Comparison of ENCODE assay signal across 1 cellular context in the genomic region with DNA sequence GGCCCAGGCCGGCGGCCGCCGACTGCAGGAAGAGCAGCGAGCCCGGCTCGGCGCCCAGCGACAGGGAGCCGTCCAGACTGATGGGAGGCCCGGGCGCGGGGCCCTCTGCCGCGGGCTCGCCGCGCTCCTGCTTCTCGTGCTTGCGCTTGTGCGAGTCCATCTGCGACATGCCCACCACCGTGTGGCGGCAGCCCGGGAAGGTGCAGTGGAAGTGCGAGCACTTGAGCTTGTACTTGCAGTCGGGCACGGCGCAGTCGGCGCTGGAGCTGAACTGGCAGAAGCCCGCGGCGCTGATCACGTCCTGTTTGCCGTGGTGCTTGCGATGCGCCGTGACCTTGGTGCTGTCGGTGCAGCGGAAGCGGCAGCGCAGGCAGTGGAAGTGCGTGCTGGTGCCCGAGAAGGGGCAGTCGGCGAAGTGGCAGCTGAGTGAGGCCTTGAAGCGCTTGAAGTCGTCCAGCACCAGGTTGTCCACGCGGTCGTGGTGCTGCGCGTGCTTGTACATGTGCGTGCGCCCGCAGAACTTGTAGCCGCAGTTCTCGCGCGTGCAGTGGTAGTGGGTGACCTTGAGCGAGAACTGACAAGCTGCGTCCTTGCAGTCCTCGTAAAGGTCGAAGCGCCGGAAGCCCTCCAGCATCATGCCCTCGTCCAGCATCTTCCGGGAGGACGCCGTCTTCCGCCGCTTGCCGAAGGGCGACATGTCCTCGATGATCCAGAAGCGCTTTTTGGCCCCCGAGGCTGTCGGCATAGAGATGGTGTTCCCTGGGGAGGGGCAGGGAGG.
TF ChIP-seq lines count a peak whose summit lies in the region.

No MANE protein-coding gene starts in this region.

TF ChIP-seq in IMR-90, 13 proteins besides CTCF, POLR2A, EP300 and RAD21:
- TF ChIP-seq SMC3 (IDR thresholded peaks at IDR 0.05; ENCODE audit: low read depth, low read length) = no peak
- no peak for TF ChIP-seq RCOR1 (IDR thresholded peaks at IDR 0.05; ENCODE audit: insufficient replicate concordance, low read length)
- no peak for TF ChIP-seq MXI1 (IDR thresholded peaks at IDR 0.05; ENCODE audit: borderline replicate concordance, low read depth, low read length)
- TF ChIP-seq CEBPB (IDR thresholded peaks at IDR 0.05; ENCODE audit: low read depth, low read length) = no peak
TF ChIP-seq in IMR-90: peak in this region for 0.
